1 cellular context compared by ENCODE assay signal in the genomic region with DNA sequence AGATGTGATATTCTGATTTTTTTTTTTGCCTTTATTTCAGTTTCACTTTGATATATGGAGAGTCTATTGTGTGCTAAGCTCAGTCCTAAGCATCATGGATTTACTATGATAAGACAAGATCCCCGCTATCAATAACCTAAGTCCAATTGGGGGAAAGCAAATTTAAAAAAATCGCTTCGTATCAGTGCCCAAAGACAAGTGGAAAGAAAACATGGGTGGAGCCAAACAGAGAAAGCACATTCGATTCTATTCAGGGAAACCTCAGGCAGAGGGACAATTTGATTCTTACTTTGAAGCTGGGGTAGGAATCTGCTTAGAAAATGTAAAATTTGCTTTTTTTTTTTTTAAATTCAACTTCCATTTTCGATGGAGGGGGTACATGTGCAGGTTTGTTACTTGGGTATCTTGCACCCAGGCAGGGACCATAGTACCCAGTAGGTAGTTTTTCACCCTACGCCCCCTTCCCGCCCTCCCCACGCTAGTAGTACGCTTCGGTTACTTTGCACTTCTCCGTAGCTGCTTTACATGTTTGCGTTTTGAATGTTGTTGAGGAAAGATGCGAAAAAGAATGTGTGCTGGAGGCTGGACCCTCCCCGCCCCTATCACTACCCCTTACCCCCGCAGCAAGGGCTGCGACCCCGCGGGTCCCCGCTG.
TF ChIP-seq lines count a peak whose summit lies in the region.

No MANE protein-coding gene starts in this region.

TF ChIP-seq in H1, 55 proteins besides CTCF, POLR2A, EP300 and RAD21 (continued from another document):
- TF ChIP-seq, protein P1, sequence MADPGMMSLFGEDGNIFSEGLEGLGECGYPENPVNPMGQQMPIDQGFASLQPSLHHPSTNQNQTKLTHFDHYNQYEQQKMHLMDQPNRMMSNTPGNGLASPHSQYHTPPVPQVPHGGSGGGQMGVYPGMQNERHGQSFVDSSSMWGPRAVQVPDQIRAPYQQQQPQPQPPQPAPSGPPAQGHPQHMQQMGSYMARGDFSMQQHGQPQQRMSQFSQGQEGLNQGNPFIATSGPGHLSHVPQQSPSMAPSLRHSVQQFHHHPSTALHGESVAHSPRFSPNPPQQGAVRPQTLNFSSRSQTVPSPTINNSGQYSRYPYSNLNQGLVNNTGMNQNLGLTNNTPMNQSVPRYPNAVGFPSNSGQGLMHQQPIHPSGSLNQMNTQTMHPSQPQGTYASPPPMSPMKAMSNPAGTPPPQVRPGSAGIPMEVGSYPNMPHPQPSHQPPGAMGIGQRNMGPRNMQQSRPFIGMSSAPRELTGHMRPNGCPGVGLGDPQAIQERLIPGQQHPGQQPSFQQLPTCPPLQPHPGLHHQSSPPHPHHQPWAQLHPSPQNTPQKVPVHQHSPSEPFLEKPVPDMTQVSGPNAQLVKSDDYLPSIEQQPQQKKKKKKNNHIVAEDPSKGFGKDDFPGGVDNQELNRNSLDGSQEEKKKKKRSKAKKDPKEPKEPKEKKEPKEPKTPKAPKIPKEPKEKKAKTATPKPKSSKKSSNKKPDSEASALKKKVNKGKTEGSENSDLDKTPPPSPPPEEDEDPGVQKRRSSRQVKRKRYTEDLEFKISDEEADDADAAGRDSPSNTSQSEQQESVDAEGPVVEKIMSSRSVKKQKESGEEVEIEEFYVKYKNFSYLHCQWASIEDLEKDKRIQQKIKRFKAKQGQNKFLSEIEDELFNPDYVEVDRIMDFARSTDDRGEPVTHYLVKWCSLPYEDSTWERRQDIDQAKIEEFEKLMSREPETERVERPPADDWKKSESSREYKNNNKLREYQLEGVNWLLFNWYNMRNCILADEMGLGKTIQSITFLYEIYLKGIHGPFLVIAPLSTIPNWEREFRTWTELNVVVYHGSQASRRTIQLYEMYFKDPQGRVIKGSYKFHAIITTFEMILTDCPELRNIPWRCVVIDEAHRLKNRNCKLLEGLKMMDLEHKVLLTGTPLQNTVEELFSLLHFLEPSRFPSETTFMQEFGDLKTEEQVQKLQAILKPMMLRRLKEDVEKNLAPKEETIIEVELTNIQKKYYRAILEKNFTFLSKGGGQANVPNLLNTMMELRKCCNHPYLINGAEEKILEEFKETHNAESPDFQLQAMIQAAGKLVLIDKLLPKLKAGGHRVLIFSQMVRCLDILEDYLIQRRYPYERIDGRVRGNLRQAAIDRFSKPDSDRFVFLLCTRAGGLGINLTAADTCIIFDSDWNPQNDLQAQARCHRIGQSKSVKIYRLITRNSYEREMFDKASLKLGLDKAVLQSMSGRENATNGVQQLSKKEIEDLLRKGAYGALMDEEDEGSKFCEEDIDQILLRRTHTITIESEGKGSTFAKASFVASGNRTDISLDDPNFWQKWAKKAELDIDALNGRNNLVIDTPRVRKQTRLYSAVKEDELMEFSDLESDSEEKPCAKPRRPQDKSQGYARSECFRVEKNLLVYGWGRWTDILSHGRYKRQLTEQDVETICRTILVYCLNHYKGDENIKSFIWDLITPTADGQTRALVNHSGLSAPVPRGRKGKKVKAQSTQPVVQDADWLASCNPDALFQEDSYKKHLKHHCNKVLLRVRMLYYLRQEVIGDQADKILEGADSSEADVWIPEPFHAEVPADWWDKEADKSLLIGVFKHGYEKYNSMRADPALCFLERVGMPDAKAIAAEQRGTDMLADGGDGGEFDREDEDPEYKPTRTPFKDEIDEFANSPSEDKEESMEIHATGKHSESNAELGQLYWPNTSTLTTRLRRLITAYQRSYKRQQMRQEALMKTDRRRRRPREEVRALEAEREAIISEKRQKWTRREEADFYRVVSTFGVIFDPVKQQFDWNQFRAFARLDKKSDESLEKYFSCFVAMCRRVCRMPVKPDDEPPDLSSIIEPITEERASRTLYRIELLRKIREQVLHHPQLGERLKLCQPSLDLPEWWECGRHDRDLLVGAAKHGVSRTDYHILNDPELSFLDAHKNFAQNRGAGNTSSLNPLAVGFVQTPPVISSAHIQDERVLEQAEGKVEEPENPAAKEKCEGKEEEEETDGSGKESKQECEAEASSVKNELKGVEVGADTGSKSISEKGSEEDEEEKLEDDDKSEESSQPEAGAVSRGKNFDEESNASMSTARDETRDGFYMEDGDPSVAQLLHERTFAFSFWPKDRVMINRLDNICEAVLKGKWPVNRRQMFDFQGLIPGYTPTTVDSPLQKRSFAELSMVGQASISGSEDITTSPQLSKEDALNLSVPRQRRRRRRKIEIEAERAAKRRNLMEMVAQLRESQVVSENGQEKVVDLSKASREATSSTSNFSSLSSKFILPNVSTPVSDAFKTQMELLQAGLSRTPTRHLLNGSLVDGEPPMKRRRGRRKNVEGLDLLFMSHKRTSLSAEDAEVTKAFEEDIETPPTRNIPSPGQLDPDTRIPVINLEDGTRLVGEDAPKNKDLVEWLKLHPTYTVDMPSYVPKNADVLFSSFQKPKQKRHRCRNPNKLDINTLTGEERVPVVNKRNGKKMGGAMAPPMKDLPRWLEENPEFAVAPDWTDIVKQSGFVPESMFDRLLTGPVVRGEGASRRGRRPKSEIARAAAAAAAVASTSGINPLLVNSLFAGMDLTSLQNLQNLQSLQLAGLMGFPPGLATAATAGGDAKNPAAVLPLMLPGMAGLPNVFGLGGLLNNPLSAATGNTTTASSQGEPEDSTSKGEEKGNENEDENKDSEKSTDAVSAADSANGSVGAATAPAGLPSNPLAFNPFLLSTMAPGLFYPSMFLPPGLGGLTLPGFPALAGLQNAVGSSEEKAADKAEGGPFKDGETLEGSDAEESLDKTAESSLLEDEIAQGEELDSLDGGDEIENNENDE (IDR thresholded peaks at IDR 0.05; ENCODE audit: insufficient replicate concordance, low read length) = no peak
- TF ChIP-seq CHD2 (IDR thresholded peaks at IDR 0.05; ENCODE audit: low read length) (no peak), RFX5 (IDR thresholded peaks at IDR 0.05; ENCODE audit: borderline replicate concordance, low read depth, low read length) (no peak), BRCA1 (IDR thresholded peaks at IDR 0.05; ENCODE audit: low read depth, low read length) (no peak), YY1 (IDR thresholded peaks at IDR 0.05; ENCODE audit: low read depth, low read length) (no peak), EGR1 (IDR thresholded peaks at IDR 0.05; ENCODE audit: borderline replicate concordance, low read depth, low read length) (no peak)
